Comparison of ENCODE assay signal across 12 cellular contexts in genomic region chr4:124803641-124804040, GRCh38.
DNase-seq lines count a peak whose midpoint lies in the region; ATAC-seq and TF ChIP-seq lines count a peak whose summit lies in the region.
"Had no signal": no experiment of that assay in that cellular context is flagged by ENCODE, and none has a peak within 500 bp of the region (broad histone marks: within the 10 kb centered on the region; RNA-seq: fewer than 3 reads in every experiment).

No MANE protein-coding gene starts in this region.

- H3K4me3 ChIP-seq in MG63, result no peak overlapping the region
- no peak overlapping the region for H3K4me3 ChIP-seq in neuronal stem cell (ENCODE audit: low read length in 2 of 2)

- no peak overlapping the region for H2BK15ac ChIP-seq in neuronal stem cell (ENCODE audit: low read length)

- peaks cover 5% of the 10 kb centered on the region for H3K9me3 Mint-ChIP-seq in nephron progenitor cell
- H3K9me3 Mint-ChIP-seq: naive B cell had no signal

- no peak overlapping the region for H2BK5ac ChIP-seq in neuronal stem cell (ENCODE audit: low read length)

- H2BK120ac ChIP-seq in neuronal stem cell (ENCODE audit: low read depth, low read length), result no peak overlapping the region

- no CpG with 5 or more reads among the region's 1 CpG for WGBS in neuronal stem cell (ENCODE audit: extremely low coverage in 2 of 2, insufficient read length in 2 of 2, insufficient replicate concordance in 1 of 2), 2 donors

- H3K4me1 ChIP-seq in foreskin keratinocyte, result no peaks in the 10 kb centered on the region
- no peaks in the 10 kb centered on the region for H3K4me1 ChIP-seq in neuronal stem cell (ENCODE audit: control insufficient read depth in 2 of 2, insufficient read depth in 1 of 2, low read depth in 1 of 2, low read length in 2 of 2)

- H3K9ac ChIP-seq in neuronal stem cell (ENCODE audit: low read depth, low read length, poor library complexity), result no peak overlapping the region

- no peak overlapping the region for H3K14ac ChIP-seq in neuronal stem cell (ENCODE audit: low read length)

- H3K36me3 ChIP-seq in MG63 (no peaks in the 10 kb centered on the region), neuronal stem cell (replicated peaks in 1 of 2; ENCODE audit: control insufficient read depth in 2 of 2, insufficient read depth in 2 of 2, low read length in 2 of 2) (no peaks in the 10 kb centered on the region)

- TF ChIP-seq CTCF in foreskin keratinocyte (conservative IDR thresholded peaks at IDR 0.05), result no peak
- no peak for TF ChIP-seq CTCF in nephron progenitor cell (IDR thresholded peaks at IDR 0.05)

- H3K27me3 ChIP-seq in MG63, result no peaks in the 10 kb centered on the region
- no peaks in the 10 kb centered on the region for H3K27me3 ChIP-seq in foreskin keratinocyte
- no peaks in the 10 kb centered on the region for H3K27me3 ChIP-seq in neuronal stem cell (ENCODE audit: control insufficient read depth in 3 of 3, insufficient read depth in 3 of 3, low read depth in 1 of 3, low read length in 3 of 3)

- peak overlapping the region; percentile 62 for H3K27ac ChIP-seq in foreskin keratinocyte
- H3K27ac ChIP-seq in neuronal stem cell (replicated peaks; ENCODE audit: low read length), result no peak overlapping the region
- no peak overlapping the region for H3K27ac ChIP-seq in caudate nucleus (ENCODE audit: low read depth, low read length)

- H2AK5ac ChIP-seq in neuronal stem cell (ENCODE audit: low read depth, low read length), result no peak overlapping the region

- no peak overlapping the region for H3K23ac ChIP-seq in neuronal stem cell (ENCODE audit: low read depth, low read length, poor library complexity)

- no peaks in the 10 kb centered on the region for H3K36me3 Mint-ChIP-seq in nephron progenitor cell (ENCODE audit: low read depth)
- H3K36me3 Mint-ChIP-seq: naive B cell had no signal

- peak; percentile 49 for ATAC-seq in GM18867 (IDR thresholded peaks at IDR 0.05; ENCODE audit: unreplicated experiment)
- peak; percentile 73 for ATAC-seq in HG02763 (IDR thresholded peaks at IDR 0.05; ENCODE audit: unreplicated experiment)
- peak; percentile 93 for ATAC-seq in foreskin keratinocyte
- ATAC-seq in GM21619 (IDR thresholded peaks at IDR 0.05; ENCODE audit: unreplicated experiment), result no peak

- no peak overlapping the region for H4K8ac ChIP-seq in neuronal stem cell (ENCODE audit: low read depth, low read length)

- DNase-seq in MG63 (peak; percentile 4), foreskin keratinocyte (peak; percentile 82 to 84), nephron progenitor cell (no peak), neuronal stem cell (ENCODE audit: low spot score) (no peak), caudate nucleus (lab: John Stamatoyannopoulos, UW) (no peak)
- DNase-seq: effector CD4-positive, alpha-beta T cell; MM.1S; naive B cell; NCI-H748 treated with DMSO at 0.1 percent for 48 hours had no signal

- no peak overlapping the region for H3K4me2 ChIP-seq in neuronal stem cell (ENCODE audit: insufficient read depth, low read length, poor library complexity, severe bottlenecking)

- no peak overlapping the region for H4K91ac ChIP-seq in neuronal stem cell (ENCODE audit: low read depth, low read length, poor library complexity)

- no peaks in the 10 kb centered on the region for H3K27me3 Mint-ChIP-seq in nephron progenitor cell (ENCODE audit: low read depth, poor library complexity)
- H3K27me3 Mint-ChIP-seq: naive B cell had no signal

- no peaks in the 10 kb centered on the region for H3K4me1 Mint-ChIP-seq in nephron progenitor cell
- H3K4me1 Mint-ChIP-seq: naive B cell had no signal

- H3K4ac ChIP-seq in neuronal stem cell (ENCODE audit: low read length), result no peak overlapping the region

- no peak overlapping the region for H2BK12ac ChIP-seq in neuronal stem cell (ENCODE audit: low read length)

- H3K27ac Mint-ChIP-seq in nephron progenitor cell, result no peak overlapping the region
- H3K27ac Mint-ChIP-seq: naive B cell had no signal

- no peak overlapping the region for H2AFZ ChIP-seq in neuronal stem cell (ENCODE audit: low read length)

- H3K79me1 ChIP-seq in neuronal stem cell (ENCODE audit: low read depth, low read length), result no peaks in the 10 kb centered on the region

- H3K18ac ChIP-seq in neuronal stem cell (ENCODE audit: low read length), result no peak overlapping the region

- no peak overlapping the region for H3K4me3 Mint-ChIP-seq in nephron progenitor cell
- H3K4me3 Mint-ChIP-seq: naive B cell had no signal

- H3K9me3 ChIP-seq in MG63 (0 out of 2 replicates have a peak, but pooled peaks cover 4% of the 10 kb centered on the region), neuronal stem cell (replicated peaks in 1 of 2; ENCODE audit: control insufficient read depth in 2 of 2, insufficient read depth in 1 of 2, low read depth in 1 of 2, low read length in 2 of 2) (no peaks in the 10 kb centered on the region)

Comparison
In these comparisons a context has a peak if more than half of its experiments do, and no peak if none do; other contexts are left out.
1. DNase-seq: peak in MG63 (single experiment) and foreskin keratinocyte (2 of 2); none in nephron progenitor cell (single experiment), neuronal stem cell (single experiment) and caudate nucleus (0 of 61).